22 cellular contexts compared by ENCODE assay signal in genomic region chr3:12463686-12464085, GRCh38. TPM values are rescaled to one million over a fixed set of nuclear protein-coding genes. Genes with fewer than 3 reads are reported as not detected.
DNase-seq lines count a peak whose midpoint lies in the region; ATAC-seq, FAIRE-seq and TF ChIP-seq lines count a peak whose summit lies in the region.
"Had no signal": no experiment of that assay in that cellular context is flagged by ENCODE, and none has a peak within 500 bp of the region (broad histone marks: within the 10 kb centered on the region; RNA-seq: fewer than 3 reads in every experiment).

No MANE protein-coding gene starts in this region.

- H3K79me2 ChIP-seq in astrocyte (ENCODE audit: insufficient read depth, low read length), result no peaks in the 10 kb centered on the region

- H3K27ac ChIP-seq in HL-60 (replicated peaks) (peak overlapping the region; percentile 66), astrocyte (ENCODE audit: low read depth, low read length) (no peak overlapping the region), right lobe of liver (peak overlapping the region in 2 of 3 donors; percentile 6 to 60)
- H3K27ac ChIP-seq: KMS-11, SK-N-MC had no signal

- H3K4me1 ChIP-seq in astrocyte (ENCODE audit: insufficient read depth, low read length) (no peaks in the 10 kb centered on the region), right lobe of liver (peaks cover 0 to 16% (median 1%) of the 10 kb centered on the region in 4 donors)

- peak overlapping the region; percentile 26 for H2AFZ ChIP-seq in astrocyte (ENCODE audit: low read depth, low read length)

- FAIRE-seq in astrocyte (lab: Jason Lieb, UNC), result no peak
- FAIRE-seq: GM19239 had no signal

- TF ChIP-seq CTCF in HL-60 (IDR thresholded peaks at IDR 0.05; ENCODE audit: insufficient read depth, low read length) (no peak), astrocyte (IDR thresholded peaks at IDR 0.05; ENCODE audit: insufficient read depth, low read depth, low read length) (no peak), right lobe of liver (IDR thresholded peaks at IDR 0.05) (no peak)

- H3K27me3 Mint-ChIP-seq in astrocyte (ENCODE audit: low read depth, unreplicated experiment), result peaks cover 14% of the 10 kb centered on the region
- no peaks in the 10 kb centered on the region for H3K27me3 Mint-ChIP-seq in T-cell
- H3K27me3 Mint-ChIP-seq: B cell had no signal

- H3K36me3 ChIP-seq in astrocyte (ENCODE audit: insufficient read depth, low read length) (no peaks in the 10 kb centered on the region), right lobe of liver (no peaks in the 10 kb centered on the region)

- CTCF ChIA-PET in T-cell (lab: Charles Lee), result interaction anchor here in 1 of 2 donors (0.6 kb wide), 1 partner anchor 1207 kb away, joined by 6 read pairs; no protein-coding TSS in a partner anchor

- DNase-seq in HL-60 (ENCODE audit: low read depth in 1 of 2, low spot score in 1 of 2), result no peak
- DNase-seq in astrocyte (ENCODE audit: low read depth), result no peak
- DNase-seq in right lobe of liver, result peak; percentile 63 to 87 (median 87)
- DNase-seq in posterior vena cava (ENCODE audit: low spot score), result peak; percentile 28
- DNase-seq in T-cell, result no peak
- DNase-seq in activated naive CD4-positive, alpha-beta T cell treated with anti-CD3 and anti-CD28 coated beads, Interleukin-2, amount 50 U/mL, for 72 hours (ENCODE audit: low spot score in 2 of 2), result no peak
- DNase-seq in NCI-H2227 (lab: John Stamatoyannopoulos, UW; ENCODE audit: unreplicated experiment), result no peak
- DNase-seq in RPMI8226, result no peak
- DNase-seq: DMS153, H7, NCI-H1048, NCI-H1417, NCI-H1694, NCI-H2029 treated with DMSO at 0.1 percent for 48 hours, NCI-H2227 treated with DMSO at 0.1 percent for 48 hours, NCI-H526 treated with DMSO at 0.1 percent for 48 hours, SIG-M5 had no signal

- H3K27ac Mint-ChIP-seq in astrocyte (ENCODE audit: unreplicated experiment), result no peak overlapping the region
- no peak overlapping the region for H3K27ac Mint-ChIP-seq in T-cell
- H3K27ac Mint-ChIP-seq in activated naive CD4-positive, alpha-beta T cell treated with anti-CD3 and anti-CD28 coated beads, Interleukin-2, amount 50 U/mL, for 72 hours, result peak overlapping the region in 1 of 2 donors; percentile 1
- H3K27ac Mint-ChIP-seq: B cell, IgD-negative memory B cell had no signal

- H3K36me3 Mint-ChIP-seq in astrocyte (ENCODE audit: low read depth, unreplicated experiment) (peaks cover 2% of the 10 kb centered on the region), T-cell (no peaks in the 10 kb centered on the region)
- H3K36me3 Mint-ChIP-seq in activated naive CD4-positive, alpha-beta T cell treated with anti-CD3 and anti-CD28 coated beads, Interleukin-2, amount 50 U/mL, for 72 hours, result no peaks in the 10 kb centered on the region
- H3K36me3 Mint-ChIP-seq: IgD-negative memory B cell had no signal

- WGBS in right lobe of liver (ENCODE audit: insufficient coverage, low coverage, low lambda C conversion rate, missing lambda C conversion rate), result 22% methylated on average over 1 of the region's 1 CpG

- H3K4me3 ChIP-seq in HL-60 (replicated peaks; ENCODE audit: insufficient read depth, low read length) (no peak overlapping the region), astrocyte (ENCODE audit: insufficient read depth, low read depth, low read length) (no peak overlapping the region), right lobe of liver (no peak overlapping the region)
- H3K4me3 ChIP-seq: SK-N-MC had no signal

- POLR2A ChIA-PET in T-cell (lab: Charles Lee), result no interaction called here

- H3K4me3 Mint-ChIP-seq in astrocyte (ENCODE audit: unreplicated experiment), result no peak overlapping the region
- H3K4me3 Mint-ChIP-seq in T-cell, result no peak overlapping the region
- H3K4me3 Mint-ChIP-seq: B cell, IgD-negative memory B cell had no signal

- H3K9me3 Mint-ChIP-seq in astrocyte (ENCODE audit: unreplicated experiment) (no peaks in the 10 kb centered on the region), T-cell (no peaks in the 10 kb centered on the region)
- H3K9me3 Mint-ChIP-seq in activated naive CD4-positive, alpha-beta T cell treated with anti-CD3 and anti-CD28 coated beads, Interleukin-2, amount 50 U/mL, for 72 hours, result no peaks in the 10 kb centered on the region

- H3K9ac ChIP-seq in astrocyte (ENCODE audit: low read length), result no peak overlapping the region
- H3K9ac ChIP-seq: KMS-11 had no signal

- no peaks in the 10 kb centered on the region for H4K20me1 ChIP-seq in astrocyte (ENCODE audit: insufficient read depth, low read length)

- no peak overlapping the region for H3K4me2 ChIP-seq in astrocyte (ENCODE audit: low read length)
- H3K4me2 ChIP-seq: KMS-11 had no signal

- H3K27me3 ChIP-seq in HL-60 (ENCODE audit: insufficient read depth, poor library complexity, severe bottlenecking), result no peaks in the 10 kb centered on the region
- no peaks in the 10 kb centered on the region for H3K27me3 ChIP-seq in astrocyte (ENCODE audit: insufficient read depth, low read length)
- H3K27me3 ChIP-seq in right lobe of liver, result no peaks in the 10 kb centered on the region

- intact Hi-C loops in right lobe of liver (cut with DNase I), result no loop called here
- intact Hi-C loops in posterior vena cava (cut with DNase I), result no loop called here

- TF ChIP-seq POLR2A in right lobe of liver (IDR thresholded peaks at IDR 0.05), result no peak

- H3K9me3 ChIP-seq in astrocyte (ENCODE audit: insufficient read depth, low read depth, low read length) (no peaks in the 10 kb centered on the region), right lobe of liver (no peaks in the 10 kb centered on the region)

- H3K4me1 Mint-ChIP-seq in astrocyte (ENCODE audit: low read depth, unreplicated experiment) (peaks cover 2% of the 10 kb centered on the region), T-cell (peaks cover 9 to 18% (median 13%) of the 10 kb centered on the region in 3 donors)
- H3K4me1 Mint-ChIP-seq: B cell, IgD-negative memory B cell had no signal

- ATAC-seq in right lobe of liver, result peak; percentile 87 to 98 (median 92)
- ATAC-seq in T-cell (replicated peaks in 1 of 4), result no peak
- no peak for ATAC-seq in activated naive CD4-positive, alpha-beta T cell treated with anti-CD3 and anti-CD28 coated beads, Interleukin-2, amount 50 U/mL, for 72 hours

RNA-seq across cellular contexts. Expression of gene TSEN2, which starts 20.6 kb away (rescaled TPM):
- total RNA-seq in astrocyte, result 9.7 TPM in 2 replicates
- 1 to 10 TPM; 4.7 to 9.2 (median 6.4) TPM for total RNA-seq in right lobe of liver
- 10 to 100 TPM; 13.8 TPM for total RNA-seq in posterior vena cava
- total RNA-seq in T-cell, result 10 to 100 TPM; 11.7 to 20.9 (median 18.2) TPM
- 10 to 100 TPM in 1 of 2 donors, 1 to 10 TPM in 1; 6.6 to 14.2 TPM for total RNA-seq in activated naive CD4-positive, alpha-beta T cell treated with anti-CD3 and anti-CD28 coated beads, Interleukin-2, amount 50 U/mL, for 72 hours

Comparison
In these comparisons a context has a peak if more than half of its experiments do, and no peak if none do; other contexts are left out.
1. DNase-seq: peak in right lobe of liver (3 of 3) and posterior vena cava (single experiment); none in HL-60 (0 of 2), astrocyte (single experiment), T-cell (0 of 34), activated naive CD4-positive, alpha-beta T cell treated with anti-CD3 and anti-CD28 coated beads, Interleukin-2, amount 50 U/mL, for 72 hours (0 of 2), NCI-H2227 (single experiment) and RPMI8226 (single experiment).
2. ATAC-seq: peak in right lobe of liver (4 of 4); none in T-cell (0 of 4) and activated naive CD4-positive, alpha-beta T cell treated with anti-CD3 and anti-CD28 coated beads, Interleukin-2, amount 50 U/mL, for 72 hours (0 of 2).